Comparison of ENCODE assay signal across 8 cellular contexts in genomic region chr2:106511476-106511888, GRCh38. TPM values are rescaled to one million over a fixed set of nuclear protein-coding genes. Genes with fewer than 3 reads are reported as not detected.
DNase-seq lines count a peak whose midpoint lies in the region; ATAC-seq and TF ChIP-seq lines count a peak whose summit lies in the region.
"Not testable (repeated sequence)": the region's sequence is repeated elsewhere in the genome, so short reads cannot be mapped to it uniquely, and the experiment has no call there.

No MANE protein-coding gene starts in this region.

- not testable (repeated sequence) for H3K4me3 ChIP-seq in DND-41 (ENCODE audit: low read depth in 1 of 2, low read length in 2 of 2); NB4 (ENCODE audit: low read depth, low read length); adrenal gland; fibroblast of lung (replicated peaks in 1 of 4; ENCODE audit: control extremely low read depth in 1 of 4, insufficient read depth in 1 of 4, low read depth in 3 of 4, low read length in 4 of 4); lower leg skin (ENCODE audit: low read depth, poor library complexity, severe bottlenecking); smooth muscle cell
- H3K4me3 ChIP-seq in thoracic aorta = peak overlapping the region; percentile 60

- not testable (repeated sequence) for H3K79me2 ChIP-seq in DND-41 (ENCODE audit: insufficient read depth, low read length); fibroblast of lung (ENCODE audit: control insufficient read depth, insufficient read depth, low read length); smooth muscle cell (ENCODE audit: low read depth)

- not testable (repeated sequence) for TF ChIP-seq POLR2A in NB4 (IDR thresholded peaks at IDR 0.05; ENCODE audit: extremely low read depth, insufficient read length); adrenal gland (IDR thresholded peaks at IDR 0.05); lower leg skin (IDR thresholded peaks at IDR 0.05)

- ATAC-seq in DND-41 (ENCODE audit: insufficient read depth, low read depth) (peak; percentile 55), thoracic aorta (ENCODE audit: insufficient number of reproducible peaks, low FRiP score, low read depth) (peak; percentile 92)

- not testable (repeated sequence) for H3K27ac ChIP-seq in DND-41 (ENCODE audit: low read length); fibroblast of lung (ENCODE audit: insufficient read depth, low read length); thoracic aorta
- H3K27ac ChIP-seq in adrenal gland = peak overlapping the region in 1 of 5 donors; percentile 22
- H3K27ac ChIP-seq in smooth muscle cell (ENCODE audit: low read depth) = peak overlapping the region; percentile 38

- not testable (repeated sequence) for H3K4me1 ChIP-seq in DND-41 (ENCODE audit: insufficient read depth, low read length); adrenal gland (replicated peaks in 1 of 2); fibroblast of lung (ENCODE audit: control insufficient read depth, extremely low read depth, insufficient read depth, low read length); smooth muscle cell (ENCODE audit: low read depth)
- H3K4me1 ChIP-seq in thoracic aorta (ENCODE audit: control insufficient read depth in 1 of 2, low read depth in 2 of 2) = peaks cover 6 to 11% of the 10 kb centered on the region in 2 donors

- H3K9ac ChIP-seq in DND-41 (ENCODE audit: low read depth, low read length); fibroblast of lung (ENCODE audit: insufficient read depth, low read length); smooth muscle cell (ENCODE audit: low read depth): not testable (repeated sequence)

- H3K27me3 ChIP-seq in DND-41 (ENCODE audit: insufficient read depth, low read length, poor library complexity); adrenal gland; fibroblast of lung (ENCODE audit: control insufficient read depth, insufficient read depth, low read length); smooth muscle cell (ENCODE audit: low read depth); thoracic aorta (replicated peaks; ENCODE audit: insufficient read depth): not testable (repeated sequence)

- H3F3A ChIP-seq in smooth muscle cell (ENCODE audit: low read depth) = not testable (repeated sequence)

- TF ChIP-seq CTCF in DND-41 (IDR thresholded peaks at IDR 0.05; ENCODE audit: borderline replicate concordance, extremely low read depth, low read length, poor library complexity, severe bottlenecking); NB4 (IDR thresholded peaks at IDR 0.05; ENCODE audit: low read depth, low read length); adrenal gland (IDR thresholded peaks at IDR 0.05); fibroblast of lung (conservative IDR thresholded peaks at IDR 0.05 in 1 of 2, IDR thresholded peaks at IDR 0.05 in 1 of 2; ENCODE audit: low read depth in 1 of 2, low read length in 2 of 2); lower leg skin (IDR thresholded peaks at IDR 0.05); smooth muscle cell (IDR thresholded peaks at IDR 0.05; ENCODE audit: borderline replicate concordance, insufficient read depth, poor library complexity, severe bottlenecking); thoracic aorta (IDR thresholded peaks at IDR 0.05): not testable (repeated sequence)

- not testable (repeated sequence) for H3K9me3 ChIP-seq in DND-41 (ENCODE audit: insufficient read depth, low read length, severe bottlenecking); adrenal gland (replicated peaks in 1 of 3); fibroblast of lung (ENCODE audit: control insufficient read depth, insufficient read depth, low read depth, low read length); smooth muscle cell (replicated peaks; ENCODE audit: low read depth); thoracic aorta

- not testable (repeated sequence) for H4K20me1 ChIP-seq in DND-41 (ENCODE audit: insufficient read depth, low read length); fibroblast of lung (ENCODE audit: control insufficient read depth, extremely low read depth, insufficient read depth, low read length); smooth muscle cell (ENCODE audit: low read depth)

- WGBS in adrenal gland, 4 donors = 21 to 35% (median 25%) methylated on average over 2 to 10 of the region's 14 CpGs
- WGBS in lower leg skin, 2 donors = 4 to 26% methylated on average over 2 to 8 of the region's 14 CpGs
- 7% methylated on average over 6 of the region's 14 CpGs for WGBS in smooth muscle cell (ENCODE audit: low lambda C conversion rate)

- intact Hi-C loops in adrenal gland (cut with DNase I); lower leg skin (cut with DNase I; ENCODE audit: low total_unique reads): not testable (repeated sequence)

- H3K4me2 ChIP-seq in DND-41 (ENCODE audit: insufficient read depth, low read length); fibroblast of lung (ENCODE audit: extremely low read depth, insufficient read depth, low read length): not testable (repeated sequence)
- peak overlapping the region; percentile 67 for H3K4me2 ChIP-seq in smooth muscle cell

- DNase-seq in DND-41 (peak; percentile 27), NB4 (ENCODE audit: low read depth) (peak; percentile 90), adrenal gland (peak; percentile 55 to 87 (median 83)), fibroblast of lung (ENCODE audit: low read depth in 2 of 2) (peak; percentile 51 to 59), lower leg skin (ENCODE audit: low spot score in 2 of 2) (peak; percentile 86 to 91), smooth muscle cell (lab: John Stamatoyannopoulos, UW; ENCODE audit: unreplicated experiment) (peak; percentile 1), thoracic aorta (ENCODE audit: low spot score) (peak; percentile 28)
- DNase-seq in activated CD4-positive, alpha-beta T cell treated with anti-CD3 and anti-CD28 coated beads for 48 hours = peak; percentile 61

- not testable (repeated sequence) for H3K36me3 ChIP-seq in DND-41 (ENCODE audit: insufficient read depth, low read length); adrenal gland (replicated peaks in 1 of 2); fibroblast of lung (ENCODE audit: control insufficient read depth, insufficient read depth, low read length); smooth muscle cell (ENCODE audit: low read depth); thoracic aorta

- H2AFZ ChIP-seq in DND-41 (ENCODE audit: low read depth, low read length); fibroblast of lung (ENCODE audit: low read length); smooth muscle cell (ENCODE audit: low read depth): not testable (repeated sequence)

RNA-seq across cellular contexts. Expression of gene CD8B2, which starts 24.3 kb away (rescaled TPM):
- total RNA-seq in adrenal gland (not detected), fibroblast of lung (not detected in 2 replicates), lower leg skin (under 1 TPM in 2 of 4 donors, not detected in 2; 0.13 to 0.17 TPM), smooth muscle cell (not detected in 2 replicates), thoracic aorta (not detected)
- polyA plus RNA-seq in adrenal gland (not detected), fibroblast of lung (not detected in 2 replicates), smooth muscle cell (not detected in 2 replicates)
- polyA plus RNA-seq in fibroblast of lung (2012) = not detected in 2 replicates
- not detected in 2 replicates for polyA minus RNA-seq in fibroblast of lung (ENCODE audit: low replicate concordance)

RNA-seq across cellular contexts. Expression of gene RGPD3, which starts 43.3 kb away (rescaled TPM):
- total RNA-seq in adrenal gland = under 1 TPM; 0.06 to 0.35 (median 0.12) TPM
- under 1 TPM in 2 of 3 donors, not detected in 1; 0.13 to 0.15 TPM for polyA plus RNA-seq in adrenal gland
- 0.17 and 0.26 TPM in 2 replicates for total RNA-seq in fibroblast of lung
- polyA plus RNA-seq in fibroblast of lung = 0.07 and 0.12 TPM in 2 replicates
- polyA plus RNA-seq in fibroblast of lung (2012) = 0.06 and 0.07 TPM in 2 replicates
- not detected in 2 replicates for polyA minus RNA-seq in fibroblast of lung (ENCODE audit: low replicate concordance)
- total RNA-seq in lower leg skin = under 1 TPM; 0.20 to 0.65 (median 0.31) TPM
- 0.04 and 0.22 TPM in 2 replicates for total RNA-seq in smooth muscle cell
- polyA plus RNA-seq in smooth muscle cell = 0.04 TPM in 1 of 2 replicates, not detected in the other
- 1 to 10 TPM in 1 of 2 donors, under 1 TPM in 1; 0.27 to 1.1 TPM for total RNA-seq in thoracic aorta

Comparison
In these comparisons a context has a peak if more than half of its experiments do, and no peak if none do; other contexts are left out.
1. DNase-seq: peak in every context shown above with its lines; median percentile 90 in NB4; 88 in lower leg skin; 83 in adrenal gland; 61 in activated CD4-positive, alpha-beta T cell treated with anti-CD3 and anti-CD28 coated beads for 48 hours; 55 in fibroblast of lung; 28 in thoracic aorta; 27 in DND-41; 1 in smooth muscle cell.